1 cellular context compared by ENCODE assay signal in the genomic region with DNA sequence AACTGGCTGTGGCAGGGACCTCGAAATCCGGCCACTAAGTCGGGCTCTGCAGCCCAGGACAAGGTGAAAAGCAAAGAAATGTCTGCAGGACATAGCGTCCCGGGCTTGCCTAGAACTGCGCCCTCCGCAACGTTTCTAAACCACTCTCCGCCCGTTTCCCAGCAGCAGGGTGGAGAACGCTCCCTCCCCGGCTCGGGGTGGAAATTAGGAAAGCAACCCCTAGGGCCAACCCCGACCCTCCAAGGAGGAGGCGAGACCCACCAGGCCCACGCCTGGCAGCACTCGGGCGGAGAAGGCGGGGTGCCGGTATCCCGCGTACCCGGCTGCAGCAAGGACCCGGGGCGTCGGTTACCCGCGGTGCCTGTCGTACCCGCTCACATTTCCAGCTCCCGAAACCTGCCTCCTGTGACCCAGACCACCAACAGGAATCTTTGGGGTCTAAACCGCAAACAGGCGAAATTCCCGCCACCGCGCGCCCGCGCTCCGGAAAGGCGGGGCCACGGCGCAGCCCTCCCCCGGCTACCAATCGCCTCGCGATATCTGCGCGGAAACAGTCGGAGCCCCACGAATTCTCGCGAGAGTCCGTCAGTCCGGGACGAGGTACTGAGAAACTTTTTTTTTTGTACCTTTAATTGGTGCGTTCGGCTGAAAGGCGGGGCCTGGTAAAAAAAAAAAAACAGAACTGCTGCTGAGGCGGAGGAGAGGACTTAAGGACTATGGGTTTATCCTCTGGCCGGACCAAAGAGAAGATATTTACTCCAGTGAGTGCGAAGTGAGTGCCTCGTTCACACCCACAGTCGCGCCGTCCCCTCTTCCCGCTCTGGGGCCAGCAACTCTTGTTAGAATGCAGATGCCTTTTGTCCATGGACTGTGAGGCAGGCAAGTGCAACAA.
TF ChIP-seq lines count a peak whose summit lies in the region.

A gene with protein sequence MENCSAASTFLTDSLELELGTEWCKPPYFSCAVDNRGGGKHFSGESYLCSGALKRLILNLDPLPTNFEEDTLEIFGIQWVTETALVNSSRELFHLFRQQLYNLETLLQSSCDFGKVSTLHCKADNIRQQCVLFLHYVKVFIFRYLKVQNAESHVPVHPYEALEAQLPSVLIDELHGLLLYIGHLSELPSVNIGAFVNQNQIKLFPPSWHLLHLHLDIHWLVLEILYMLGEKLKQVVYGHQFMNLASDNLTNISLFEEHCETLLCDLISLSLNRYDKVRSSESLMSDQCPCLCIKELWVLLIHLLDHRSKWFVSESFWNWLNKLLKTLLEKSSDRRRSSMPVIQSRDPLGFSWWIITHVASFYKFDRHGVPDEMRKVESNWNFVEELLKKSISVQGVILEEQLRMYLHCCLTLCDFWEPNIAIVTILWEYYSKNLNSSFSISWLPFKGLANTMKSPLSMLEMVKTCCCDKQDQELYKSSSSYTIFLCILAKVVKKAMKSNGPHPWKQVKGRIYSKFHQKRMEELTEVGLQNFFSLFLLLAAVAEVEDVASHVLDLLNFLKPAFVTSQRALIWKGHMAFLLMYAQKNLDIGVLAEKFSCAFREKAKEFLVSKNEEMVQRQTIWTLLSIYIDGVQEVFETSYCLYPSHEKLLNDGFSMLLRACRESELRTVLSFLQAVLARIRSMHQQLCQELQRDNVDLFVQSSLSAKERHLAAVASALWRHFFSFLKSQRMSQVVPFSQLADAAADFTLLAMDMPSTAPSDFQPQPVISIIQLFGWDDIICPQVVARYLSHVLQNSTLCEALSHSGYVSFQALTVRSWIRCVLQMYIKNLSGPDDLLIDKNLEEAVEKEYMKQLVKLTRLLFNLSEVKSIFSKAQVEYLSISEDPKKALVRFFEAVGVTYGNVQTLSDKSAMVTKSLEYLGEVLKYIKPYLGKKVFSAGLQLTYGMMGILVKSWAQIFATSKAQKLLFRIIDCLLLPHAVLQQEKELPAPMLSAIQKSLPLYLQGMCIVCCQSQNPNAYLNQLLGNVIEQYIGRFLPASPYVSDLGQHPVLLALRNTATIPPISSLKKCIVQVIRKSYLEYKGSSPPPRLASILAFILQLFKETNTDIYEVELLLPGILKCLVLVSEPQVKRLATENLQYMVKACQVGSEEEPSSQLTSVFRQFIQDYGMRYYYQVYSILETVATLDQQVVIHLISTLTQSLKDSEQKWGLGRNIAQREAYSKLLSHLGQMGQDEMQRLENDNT (minus strand): TSS at position 491 of the 892 bp plus-strand sequence. CDS start 739 bp downstream, outside the sequence.

TF ChIP-seq in GM23338, 12 proteins besides CTCF, POLR2A, EP300 and RAD21:
- no peak for TF ChIP-seq JUNB (IDR thresholded peaks at IDR 0.05; ENCODE audit: unreplicated experiment)
- no peak for TF ChIP-seq EZH2phosphoT487 (IDR thresholded peaks at IDR 0.05; ENCODE audit: unreplicated experiment)
- TF ChIP-seq, protein P1, sequence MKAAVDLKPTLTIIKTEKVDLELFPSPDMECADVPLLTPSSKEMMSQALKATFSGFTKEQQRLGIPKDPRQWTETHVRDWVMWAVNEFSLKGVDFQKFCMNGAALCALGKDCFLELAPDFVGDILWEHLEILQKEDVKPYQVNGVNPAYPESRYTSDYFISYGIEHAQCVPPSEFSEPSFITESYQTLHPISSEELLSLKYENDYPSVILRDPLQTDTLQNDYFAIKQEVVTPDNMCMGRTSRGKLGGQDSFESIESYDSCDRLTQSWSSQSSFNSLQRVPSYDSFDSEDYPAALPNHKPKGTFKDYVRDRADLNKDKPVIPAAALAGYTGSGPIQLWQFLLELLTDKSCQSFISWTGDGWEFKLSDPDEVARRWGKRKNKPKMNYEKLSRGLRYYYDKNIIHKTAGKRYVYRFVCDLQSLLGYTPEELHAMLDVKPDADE (IDR thresholded peaks at IDR 0.05) = 0 out of 2 replicates have a peak, but pooled peaks have one; percentile 15
- no peak for TF ChIP-seq ZNF114 (CRISPR knock-in tag; IDR thresholded peaks at IDR 0.05)
- no peak for TF ChIP-seq STAT1 (IDR thresholded peaks at IDR 0.05; ENCODE audit: unreplicated experiment)
- no peak for TF ChIP-seq NANOG (IDR thresholded peaks at IDR 0.05; ENCODE audit: borderline replicate concordance)
- 0 out of 2 replicates have a peak, but pooled peaks have one; percentile 44 for TF ChIP-seq CREB1 (CRISPR knock-in tag; IDR thresholded peaks at IDR 0.05; ENCODE audit: low read depth)
- TF ChIP-seq, protein P2, sequence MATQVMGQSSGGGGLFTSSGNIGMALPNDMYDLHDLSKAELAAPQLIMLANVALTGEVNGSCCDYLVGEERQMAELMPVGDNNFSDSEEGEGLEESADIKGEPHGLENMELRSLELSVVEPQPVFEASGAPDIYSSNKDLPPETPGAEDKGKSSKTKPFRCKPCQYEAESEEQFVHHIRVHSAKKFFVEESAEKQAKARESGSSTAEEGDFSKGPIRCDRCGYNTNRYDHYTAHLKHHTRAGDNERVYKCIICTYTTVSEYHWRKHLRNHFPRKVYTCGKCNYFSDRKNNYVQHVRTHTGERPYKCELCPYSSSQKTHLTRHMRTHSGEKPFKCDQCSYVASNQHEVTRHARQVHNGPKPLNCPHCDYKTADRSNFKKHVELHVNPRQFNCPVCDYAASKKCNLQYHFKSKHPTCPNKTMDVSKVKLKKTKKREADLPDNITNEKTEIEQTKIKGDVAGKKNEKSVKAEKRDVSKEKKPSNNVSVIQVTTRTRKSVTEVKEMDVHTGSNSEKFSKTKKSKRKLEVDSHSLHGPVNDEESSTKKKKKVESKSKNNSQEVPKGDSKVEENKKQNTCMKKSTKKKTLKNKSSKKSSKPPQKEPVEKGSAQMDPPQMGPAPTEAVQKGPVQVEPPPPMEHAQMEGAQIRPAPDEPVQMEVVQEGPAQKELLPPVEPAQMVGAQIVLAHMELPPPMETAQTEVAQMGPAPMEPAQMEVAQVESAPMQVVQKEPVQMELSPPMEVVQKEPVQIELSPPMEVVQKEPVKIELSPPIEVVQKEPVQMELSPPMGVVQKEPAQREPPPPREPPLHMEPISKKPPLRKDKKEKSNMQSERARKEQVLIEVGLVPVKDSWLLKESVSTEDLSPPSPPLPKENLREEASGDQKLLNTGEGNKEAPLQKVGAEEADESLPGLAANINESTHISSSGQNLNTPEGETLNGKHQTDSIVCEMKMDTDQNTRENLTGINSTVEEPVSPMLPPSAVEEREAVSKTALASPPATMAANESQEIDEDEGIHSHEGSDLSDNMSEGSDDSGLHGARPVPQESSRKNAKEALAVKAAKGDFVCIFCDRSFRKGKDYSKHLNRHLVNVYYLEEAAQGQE (IDR thresholded peaks at IDR 0.05; ENCODE audit: unreplicated experiment) = no peak
- peak; percentile 78; the same call in 1 of the 2 replicates for TF ChIP-seq POLR2AphosphoS5 (IDR thresholded peaks at IDR 0.05; ENCODE audit: low read depth)
- TF ChIP-seq, protein P3, sequence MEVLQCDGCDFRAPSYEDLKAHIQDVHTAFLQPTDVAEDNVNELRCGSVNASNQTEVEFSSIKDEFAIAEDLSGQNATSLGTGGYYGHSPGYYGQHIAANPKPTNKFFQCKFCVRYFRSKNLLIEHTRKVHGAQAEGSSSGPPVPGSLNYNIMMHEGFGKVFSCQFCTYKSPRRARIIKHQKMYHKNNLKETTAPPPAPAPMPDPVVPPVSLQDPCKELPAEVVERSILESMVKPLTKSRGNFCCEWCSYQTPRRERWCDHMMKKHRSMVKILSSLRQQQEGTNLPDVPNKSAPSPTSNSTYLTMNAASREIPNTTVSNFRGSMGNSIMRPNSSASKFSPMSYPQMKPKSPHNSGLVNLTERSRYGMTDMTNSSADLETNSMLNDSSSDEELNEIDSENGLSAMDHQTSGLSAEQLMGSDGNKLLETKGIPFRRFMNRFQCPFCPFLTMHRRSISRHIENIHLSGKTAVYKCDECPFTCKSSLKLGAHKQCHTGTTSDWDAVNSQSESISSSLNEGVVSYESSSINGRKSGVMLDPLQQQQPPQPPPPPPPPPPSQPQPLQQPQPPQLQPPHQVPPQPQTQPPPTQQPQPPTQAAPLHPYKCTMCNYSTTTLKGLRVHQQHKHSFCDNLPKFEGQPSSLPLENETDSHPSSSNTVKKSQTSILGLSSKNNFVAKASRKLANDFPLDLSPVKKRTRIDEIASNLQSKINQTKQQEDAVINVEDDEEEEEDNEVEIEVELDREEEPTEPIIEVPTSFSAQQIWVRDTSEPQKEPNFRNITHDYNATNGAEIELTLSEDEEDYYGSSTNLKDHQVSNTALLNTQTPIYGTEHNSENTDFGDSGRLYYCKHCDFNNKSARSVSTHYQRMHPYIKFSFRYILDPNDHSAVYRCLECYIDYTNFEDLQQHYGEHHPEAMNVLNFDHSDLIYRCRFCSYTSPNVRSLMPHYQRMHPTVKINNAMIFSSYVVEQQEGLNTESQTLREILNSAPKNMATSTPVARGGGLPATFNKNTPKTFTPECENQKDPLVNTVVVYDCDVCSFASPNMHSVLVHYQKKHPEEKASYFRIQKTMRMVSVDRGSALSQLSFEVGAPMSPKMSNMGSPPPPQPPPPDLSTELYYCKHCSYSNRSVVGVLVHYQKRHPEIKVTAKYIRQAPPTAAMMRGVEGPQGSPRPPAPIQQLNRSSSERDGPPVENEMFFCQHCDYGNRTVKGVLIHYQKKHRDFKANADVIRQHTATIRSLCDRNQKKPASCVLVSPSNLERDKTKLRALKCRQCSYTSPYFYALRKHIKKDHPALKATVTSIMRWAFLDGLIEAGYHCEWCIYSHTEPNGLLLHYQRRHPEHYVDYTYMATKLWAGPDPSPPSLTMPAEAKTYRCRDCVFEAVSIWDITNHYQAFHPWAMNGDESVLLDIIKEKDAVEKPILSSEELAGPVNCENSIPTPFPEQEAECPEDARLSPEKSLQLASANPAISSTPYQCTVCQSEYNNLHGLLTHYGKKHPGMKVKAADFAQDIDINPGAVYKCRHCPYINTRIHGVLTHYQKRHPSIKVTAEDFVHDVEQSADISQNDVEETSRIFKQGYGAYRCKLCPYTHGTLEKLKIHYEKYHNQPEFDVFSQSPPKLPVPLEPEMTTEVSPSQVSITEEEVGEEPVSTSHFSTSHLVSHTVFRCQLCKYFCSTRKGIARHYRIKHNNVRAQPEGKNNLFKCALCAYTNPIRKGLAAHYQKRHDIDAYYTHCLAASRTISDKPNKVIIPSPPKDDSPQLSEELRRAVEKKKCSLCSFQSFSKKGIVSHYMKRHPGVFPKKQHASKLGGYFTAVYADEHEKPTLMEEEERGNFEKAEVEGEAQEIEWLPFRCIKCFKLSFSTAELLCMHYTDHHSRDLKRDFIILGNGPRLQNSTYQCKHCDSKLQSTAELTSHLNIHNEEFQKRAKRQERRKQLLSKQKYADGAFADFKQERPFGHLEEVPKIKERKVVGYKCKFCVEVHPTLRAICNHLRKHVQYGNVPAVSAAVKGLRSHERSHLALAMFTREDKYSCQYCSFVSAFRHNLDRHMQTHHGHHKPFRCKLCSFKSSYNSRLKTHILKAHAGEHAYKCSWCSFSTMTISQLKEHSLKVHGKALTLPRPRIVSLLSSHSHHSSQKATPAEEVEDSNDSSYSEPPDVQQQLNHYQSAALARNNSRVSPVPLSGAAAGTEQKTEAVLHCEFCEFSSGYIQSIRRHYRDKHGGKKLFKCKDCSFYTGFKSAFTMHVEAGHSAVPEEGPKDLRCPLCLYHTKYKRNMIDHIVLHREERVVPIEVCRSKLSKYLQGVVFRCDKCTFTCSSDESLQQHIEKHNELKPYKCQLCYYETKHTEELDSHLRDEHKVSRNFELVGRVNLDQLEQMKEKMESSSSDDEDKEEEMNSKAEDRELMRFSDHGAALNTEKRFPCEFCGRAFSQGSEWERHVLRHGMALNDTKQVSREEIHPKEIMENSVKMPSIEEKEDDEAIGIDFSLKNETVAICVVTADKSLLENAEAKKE (CRISPR knock-in tag; IDR thresholded peaks at IDR 0.05) = no peak
- TF ChIP-seq EZH2 (IDR thresholded peaks at IDR 0.05; ENCODE audit: low read depth, unreplicated experiment) = no peak
- no peak for TF ChIP-seq ZNF331 (CRISPR knock-in tag; IDR thresholded peaks at IDR 0.05; ENCODE audit: low read depth)
